In genomic region chr2:197873293-197873701, GRCh38 we compare ENCODE assay signal across 1 cellular context.
A peak's percentile ranks its signal among the peaks of the same experiment; 100 is the strongest.
TF ChIP-seq lines count a peak whose summit lies in the region.

No MANE protein-coding gene starts in this region.

TF ChIP-seq in GM23338, 12 proteins besides CTCF, POLR2A, EP300 and RAD21:
- TF ChIP-seq ZNF462 (CRISPR knock-in tag; IDR thresholded peaks at IDR 0.05) (0 out of 2 replicates have a peak, but pooled peaks have one; percentile 37), STAT1 (IDR thresholded peaks at IDR 0.05; ENCODE audit: unreplicated experiment) (no peak)
TF ChIP-seq in GM23338: peak in this region for 1.
